9 cellular contexts compared by ENCODE assay signal in the genomic region with DNA sequence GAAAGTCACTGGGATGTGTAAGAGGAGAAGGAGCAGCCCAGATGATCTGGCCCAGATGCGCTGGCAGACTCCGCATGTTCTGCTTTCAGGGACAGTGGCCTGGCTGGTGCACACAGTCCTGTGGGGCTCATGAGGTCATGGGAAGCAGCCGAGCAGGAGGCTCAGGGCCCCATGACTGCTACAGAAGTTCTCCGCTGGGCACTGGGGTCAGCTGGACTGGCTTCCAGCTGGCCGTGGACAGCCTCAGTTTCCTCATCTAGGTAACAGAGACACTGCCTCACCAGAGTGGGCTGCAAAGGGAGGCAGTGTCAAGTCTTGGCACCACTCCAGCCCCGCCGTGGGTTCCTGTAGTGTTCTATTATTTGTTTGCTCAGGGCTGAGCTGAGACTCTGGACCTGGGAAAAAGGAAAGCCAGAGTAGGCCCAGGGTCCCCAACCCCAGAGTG. TPM values are rescaled to one million over a fixed set of nuclear protein-coding genes. Genes with fewer than 3 reads are reported as not detected.
A peak's percentile ranks its signal among the peaks of the same experiment; 100 is the strongest.
DNase-seq lines count a peak whose midpoint lies in the region; ATAC-seq and TF ChIP-seq lines count a peak whose summit lies in the region.
"Had no signal": no experiment of that assay in that cellular context is flagged by ENCODE, and none has a peak within 500 bp of the region (broad histone marks: within the 10 kb centered on the region; RNA-seq: fewer than 3 reads in every experiment).

No MANE protein-coding gene starts in this region.

- WGBS in lower leg skin, 2 donors: 36 to 62% methylated on average over 7 of the region's 7 CpGs

- no peak overlapping the region for H3K9ac ChIP-seq in OCI-LY1 (ENCODE audit: low read length)
- H3K9ac ChIP-seq in stomach smooth muscle (ENCODE audit: low read length in 2 of 2): peak overlapping the region in 1 of 2 donors; percentile 6

- H3K36me3 ChIP-seq in OCI-LY1 (ENCODE audit: insufficient read depth, low read length) (peaks cover 61% of the 10 kb centered on the region), stomach smooth muscle (ENCODE audit: control insufficient read depth in 2 of 2, insufficient read depth in 2 of 2, low read length in 2 of 2) (peaks cover 27 to 41% of the 10 kb centered on the region in 2 donors)

- no peaks in the 10 kb centered on the region for H3F3A ChIP-seq in OCI-LY1 (ENCODE audit: insufficient read depth, low read length)

- DNase-seq in lower leg skin (ENCODE audit: low spot score in 2 of 2) (peak; percentile 79 to 94), NCI-H1048 (lab: John Stamatoyannopoulos, UW) (no peak), HPDE6-E6E7 (ENCODE audit: extremely low spot score) (no peak)
- no peak for DNase-seq in activated CD4-positive, CD25-positive, alpha-beta regulatory T cell (lab: John Stamatoyannopoulos, UW)

- ATAC-seq in HG03571 (IDR thresholded peaks at IDR 0.05; ENCODE audit: unreplicated experiment): no peak

- H3K9me3 ChIP-seq in OCI-LY1 (ENCODE audit: low read length) (no peaks in the 10 kb centered on the region), stomach smooth muscle (ENCODE audit: control insufficient read depth in 2 of 2, low read length in 2 of 2) (no peaks in the 10 kb centered on the region)

- no peaks in the 10 kb centered on the region for H4K20me1 ChIP-seq in OCI-LY1 (ENCODE audit: insufficient read depth, low read length)

- H3K4me1 ChIP-seq in OCI-LY1 (ENCODE audit: insufficient read depth, low read length, severe bottlenecking) (peaks cover 49% of the 10 kb centered on the region), stomach smooth muscle (ENCODE audit: control insufficient read depth, insufficient read depth, low read length) (peaks cover 59% of the 10 kb centered on the region)

- H3K27me3 ChIP-seq in OCI-LY1 (ENCODE audit: insufficient read depth, low read length): no peaks in the 10 kb centered on the region
- H3K27me3 ChIP-seq in stomach smooth muscle (ENCODE audit: control insufficient read depth in 1 of 2, insufficient read depth in 2 of 2, low read length in 2 of 2): no peaks in the 10 kb centered on the region

- no peak overlapping the region for H3K4me3 ChIP-seq in OCI-LY1 (ENCODE audit: low read depth, low read length, poor library complexity, severe bottlenecking)
- no peak overlapping the region for H3K4me3 ChIP-seq in lower leg skin (ENCODE audit: low read depth, poor library complexity, severe bottlenecking)
- peak overlapping the region in 1 of 2 donors; percentile 35 for H3K4me3 ChIP-seq in stomach smooth muscle (ENCODE audit: low read length in 2 of 2)

- no peak for TF ChIP-seq POLR2A in lower leg skin (IDR thresholded peaks at IDR 0.05)

- H3K27ac ChIP-seq in OCI-LY1 (ENCODE audit: low read depth, low read length, poor library complexity, severe bottlenecking) (peak overlapping the region; percentile 77), cingulate gyrus (ENCODE audit: low read depth, low read length) (peak overlapping the region; percentile 98), stomach smooth muscle (ENCODE audit: low read length) (peak overlapping the region; percentile 79)
- H3K27ac ChIP-seq: epithelial cell of prostate had no signal

- no peak overlapping the region for H2AFZ ChIP-seq in OCI-LY1 (ENCODE audit: low read length)

- H3K79me2 ChIP-seq in OCI-LY1 (ENCODE audit: insufficient read depth, low read length): no peaks in the 10 kb centered on the region; the same call in 1 of the 2 replicates

- TF ChIP-seq CTCF in OCI-LY1 (IDR thresholded peaks at IDR 0.05; ENCODE audit: low read length) (no peak), lower leg skin (IDR thresholded peaks at IDR 0.05) (no peak)

- no peak overlapping the region for H3K4me2 ChIP-seq in OCI-LY1 (ENCODE audit: low read length)

- no peaks in the 10 kb centered on the region for H3K9me2 ChIP-seq in OCI-LY1 (ENCODE audit: low read depth, low read length)

- intact Hi-C loops in lower leg skin (cut with DNase I; ENCODE audit: low total_unique reads): no loop called here

RNA-seq across cellular contexts. Expression of a gene that starts 45.1 kb away (rescaled TPM):
- 10 to 100 TPM; 40.3 to 69.6 (median 49.2) TPM for total RNA-seq in lower leg skin

RNA-seq across cellular contexts. Expression of a gene that starts 56.9 kb away (rescaled TPM):
- total RNA-seq in lower leg skin: 10 to 100 TPM; 14.0 to 23.8 (median 20.2) TPM

Comparison
In these comparisons a context has a peak if more than half of its experiments do, and no peak if none do; other contexts are left out.
1. DNase-seq: peak in lower leg skin (2 of 2); none in NCI-H1048 (single experiment), HPDE6-E6E7 (single experiment) and activated CD4-positive, CD25-positive, alpha-beta regulatory T cell (0 of 4).
2. Peak in every context shown above with its lines, with median percentiles within 50 percentile points of each other: H3K27ac ChIP-seq.